In genomic region chr1:46522184-46522968, GRCh38 we compare ENCODE assay signal across 1 cellular context.
TF ChIP-seq lines count a peak whose summit lies in the region.

No MANE protein-coding gene starts in this region.

TF ChIP-seq in HEK293, 187 proteins besides CTCF, POLR2A, EP300 and RAD21 (continued from another document and continues in another):
- TF ChIP-seq ZNF561 (tag by site-specific recombination; IDR thresholded peaks at IDR 0.05; ENCODE audit: borderline replicate concordance) = 0 out of 2 replicates have a peak, but pooled peaks have one; percentile 45
- TF ChIP-seq ZEB2 (tag by site-specific recombination; IDR thresholded peaks at IDR 0.05) = peak; percentile 49; the same call in 1 of the 2 replicates
- TF ChIP-seq ZNF184 (tag by site-specific recombination; IDR thresholded peaks at IDR 0.05) = peak; percentile 80; the same call in 1 of the 2 replicates
- TF ChIP-seq IKZF3 (tag by site-specific recombination; IDR thresholded peaks at IDR 0.05) = peak; percentile 78
- no peak for TF ChIP-seq GLI4 (tag by site-specific recombination; IDR thresholded peaks at IDR 0.05)
- 0 out of 2 replicates have a peak, but pooled peaks have one; percentile 19 for TF ChIP-seq ZNF580 (tag by site-specific recombination; IDR thresholded peaks at IDR 0.05)
- TF ChIP-seq ZNF398 (tag by site-specific recombination; IDR thresholded peaks at IDR 0.05) = peak; percentile 77; the same call in 1 of the 2 replicates
- TF ChIP-seq ZNF692 (tag by site-specific recombination; IDR thresholded peaks at IDR 0.05) = 0 out of 2 replicates have a peak, but pooled peaks have one; percentile 14
- no peak for TF ChIP-seq ZNF701 (tag by site-specific recombination; IDR thresholded peaks at IDR 0.05)
- TF ChIP-seq ZNF629 (tag by site-specific recombination; IDR thresholded peaks at IDR 0.05) = peak; percentile 55
- TF ChIP-seq ZBTB44 (tag by site-specific recombination; IDR thresholded peaks at IDR 0.05) = 0 out of 2 replicates have a peak, but pooled peaks have one; percentile 27
- peak; percentile 75 for TF ChIP-seq KLF17 (tag by site-specific recombination; IDR thresholded peaks at IDR 0.05)
- peak; percentile 72 for TF ChIP-seq PATZ1 (tag by site-specific recombination; IDR thresholded peaks at IDR 0.05)
- TF ChIP-seq ZNF791 (tag by site-specific recombination; IDR thresholded peaks at IDR 0.05) = no peak
- no peak for TF ChIP-seq SCRT1 (tag by site-specific recombination; IDR thresholded peaks at IDR 0.05; ENCODE audit: borderline replicate concordance)
- peak; percentile 90 for TF ChIP-seq ZNF664 (tag by site-specific recombination; IDR thresholded peaks at IDR 0.05)
- TF ChIP-seq ZBTB26 (tag by site-specific recombination; optimal IDR thresholded peaks at IDR 0.05) = no peak
- no peak for TF ChIP-seq ZNF560 (tag by site-specific recombination; IDR thresholded peaks at IDR 0.05; ENCODE audit: borderline replicate concordance)
- TF ChIP-seq RBAK (tag by site-specific recombination; IDR thresholded peaks at IDR 0.05) = no peak
- TF ChIP-seq BCL11A (tag by site-specific recombination; IDR thresholded peaks at IDR 0.05; ENCODE audit: low read depth) = no peak
- peak; percentile 52; the same call in 1 of the 2 replicates for TF ChIP-seq ZNF18 (tag by site-specific recombination; IDR thresholded peaks at IDR 0.05)
- peak; percentile 77 for TF ChIP-seq SP7 (tag by site-specific recombination; IDR thresholded peaks at IDR 0.05)
- no peak for TF ChIP-seq ZNF768 (tag by site-specific recombination; IDR thresholded peaks at IDR 0.05)
- TF ChIP-seq REST (tag by site-specific recombination; IDR thresholded peaks at IDR 0.05) = no peak
- TF ChIP-seq MZF1 (tag by site-specific recombination; IDR thresholded peaks at IDR 0.05; ENCODE audit: borderline replicate concordance) = no peak
- peak; percentile 98 for TF ChIP-seq ZFHX2 (tag by site-specific recombination; conservative IDR thresholded peaks at IDR 0.05)
- TF ChIP-seq ZNF658 (tag by site-specific recombination; IDR thresholded peaks at IDR 0.05) = no peak
- no peak for TF ChIP-seq ZNF350 (tag by site-specific recombination; IDR thresholded peaks at IDR 0.05)
- TF ChIP-seq GLIS1 (tag by site-specific recombination; IDR thresholded peaks at IDR 0.05) = peak; percentile 100
- no peak for TF ChIP-seq BCL11B (tag by site-specific recombination; IDR thresholded peaks at IDR 0.05; ENCODE audit: low read depth)
- TF ChIP-seq ZBTB8A (tag by site-specific recombination; IDR thresholded peaks at IDR 0.05) = peak; percentile 60
- TF ChIP-seq ZSCAN5A (tag by site-specific recombination; IDR thresholded peaks at IDR 0.05) = no peak
- TF ChIP-seq ZNF473 (tag by site-specific recombination; IDR thresholded peaks at IDR 0.05) = no peak
- no peak for TF ChIP-seq ZNF26 (tag by site-specific recombination; IDR thresholded peaks at IDR 0.05)
- no peak for TF ChIP-seq ZNF211 (tag by site-specific recombination; IDR thresholded peaks at IDR 0.05; ENCODE audit: low read depth)
- TF ChIP-seq ZNF114 (tag by site-specific recombination; IDR thresholded peaks at IDR 0.05) = no peak
- TF ChIP-seq ZNF214 (tag by site-specific recombination; IDR thresholded peaks at IDR 0.05; ENCODE audit: borderline replicate concordance) = no peak
- no peak for TF ChIP-seq ZNF335 (tag by site-specific recombination; conservative IDR thresholded peaks at IDR 0.05)
- TF ChIP-seq ZNF24 (tag by site-specific recombination; IDR thresholded peaks at IDR 0.05) = peak; percentile 78; the same call in 1 of the 2 replicates
- no peak for TF ChIP-seq ZBTB48 (tag by site-specific recombination; IDR thresholded peaks at IDR 0.05)
- no peak for TF ChIP-seq SETDB1 (IDR thresholded peaks at IDR 0.05; ENCODE audit: insufficient read length, low read length)
- TF ChIP-seq ZNF394 (tag by site-specific recombination; IDR thresholded peaks at IDR 0.05; ENCODE audit: borderline replicate concordance) = no peak
- TF ChIP-seq ZNF324 (tag by site-specific recombination; IDR thresholded peaks at IDR 0.05) = peak; percentile 72; the same call in 1 of the 2 replicates
- no peak for TF ChIP-seq TRIM28 (IDR thresholded peaks at IDR 0.05; ENCODE audit: borderline replicate concordance, low read length)
- TF ChIP-seq OSR2 (tag by site-specific recombination; IDR thresholded peaks at IDR 0.05) = peak; percentile 99
- TF ChIP-seq ZXDB (tag by site-specific recombination; IDR thresholded peaks at IDR 0.05) = no peak
